In genomic region chr2:206031162-206031784, GRCh38 we compare ENCODE assay signal across 10 cellular contexts. TPM values are rescaled to one million over a fixed set of nuclear protein-coding genes. Genes with fewer than 3 reads are reported as not detected.
A peak's percentile ranks its signal among the peaks of the same experiment; 100 is the strongest.
DNase-seq lines count a peak whose midpoint lies in the region; ATAC-seq and TF ChIP-seq lines count a peak whose summit lies in the region.
"Had no signal": no experiment of that assay in that cellular context is flagged by ENCODE, and none has a peak within 500 bp of the region (broad histone marks: within the 10 kb centered on the region; RNA-seq: fewer than 3 reads in every experiment).

No MANE protein-coding gene starts in this region.

- peak; percentile 68 for DNase-seq in mammary epithelial cell
- no peak for DNase-seq in MCF 10A (ENCODE audit: unreplicated experiment)
- DNase-seq in SK-MEL-5 (ENCODE audit: low read depth, low spot score): peak; percentile 17
- no peak for DNase-seq in LoVo (ENCODE audit: low spot score)
- DNase-seq in NCI-H187 treated with DMSO at 0.1 percent for 48 hours (lab: John Stamatoyannopoulos, UW): no peak
- no peak for DNase-seq in NCI-H748 (lab: John Stamatoyannopoulos, UW; ENCODE audit: unreplicated experiment)
- DNase-seq: glutamatergic neuron had no signal

- no peaks in the 10 kb centered on the region for H3K27me3 ChIP-seq in mammary epithelial cell (ENCODE audit: insufficient read depth, low read length)

- H3K9ac ChIP-seq in mammary epithelial cell (ENCODE audit: insufficient read depth, low read length): no peak overlapping the region

- POLR2A ChIA-PET in MCF 10A (lab: Yijun Ruan, JAX): interaction anchor here (0.6 kb wide), 2 partner anchors 47 to 296 kb away, joined by 3 to 4 read pairs; no protein-coding TSS in a partner anchor

- H3K4me1 ChIP-seq in mammary epithelial cell (ENCODE audit: insufficient read depth, low read length): peaks cover 8% of the 10 kb centered on the region

- 87% methylated on average over 11 of the region's 11 CpGs for WGBS in mammary epithelial cell (ENCODE audit: low coverage, missing lambda C conversion rate)

- CTCF ChIA-PET in mammary epithelial cell (lab: Charles Lee; ENCODE audit: low non-redundant PET): no interaction called here
- CTCF ChIA-PET in MCF 10A (lab: Yijun Ruan, JAX): interaction anchor here (0.6 to 1.4 kb wide), 3 partner anchors 12 to 983 kb away, joined by 3 to 4 read pairs (median 3); partner anchors contain the start of gene INO80D

- no peak overlapping the region for H3K4me3 Mint-ChIP-seq in MCF 10A (ENCODE audit: unreplicated experiment)
- no peak overlapping the region for H3K4me3 Mint-ChIP-seq in stimulated activated memory B cell treated with anti-CD40 and anti-IgM and Interleukin-4, amounts not matched to agents 10 μg/mL and 1 μg/mL and 100 μg/mL, for 72 hours
- H3K4me3 Mint-ChIP-seq: B cell had no signal

- H3K27me3 Mint-ChIP-seq in MCF 10A (ENCODE audit: insufficient read depth, unreplicated experiment): no peaks in the 10 kb centered on the region
- no peaks in the 10 kb centered on the region for H3K27me3 Mint-ChIP-seq in stimulated activated memory B cell treated with anti-CD40 and anti-IgM and Interleukin-4, amounts not matched to agents 10 μg/mL and 1 μg/mL and 100 μg/mL, for 72 hours
- H3K27me3 Mint-ChIP-seq: B cell had no signal

- peaks cover 46% of the 10 kb centered on the region for H3K79me2 ChIP-seq in mammary epithelial cell (ENCODE audit: insufficient read depth, low read length)

- no peak overlapping the region for H2AFZ ChIP-seq in mammary epithelial cell (ENCODE audit: low read depth, low read length)

- H3K4me1 Mint-ChIP-seq in MCF 10A (ENCODE audit: insufficient read depth, unreplicated experiment): no peaks in the 10 kb centered on the region
- peaks cover 63% of the 10 kb centered on the region for H3K4me1 Mint-ChIP-seq in stimulated activated memory B cell treated with anti-CD40 and anti-IgM and Interleukin-4, amounts not matched to agents 10 μg/mL and 1 μg/mL and 100 μg/mL, for 72 hours

- intact Hi-C loops in mammary epithelial cell (cut with micrococcal nuclease) (no loop called here), MCF 10A (cut with micrococcal nuclease) (no loop called here)

- BruUV-seq in mammary epithelial cell (replicated peaks; lab: Mats Ljungman, UMichigan) (no TSS peak), MCF 10A (replicated peaks; lab: Mats Ljungman, UMichigan) (no TSS peak)

- H4K20me1 ChIP-seq in mammary epithelial cell (ENCODE audit: insufficient read depth, low read length): no peaks in the 10 kb centered on the region

- ATAC-seq in HG02885 (IDR thresholded peaks at IDR 0.05; ENCODE audit: poor library complexity, unreplicated experiment): peak; percentile 51
- peak; percentile 58 for ATAC-seq in stimulated activated memory B cell treated with anti-CD40 and anti-IgM and Interleukin-4, amounts not matched to agents 10 μg/mL and 1 μg/mL and 100 μg/mL, for 72 hours

- no peak overlapping the region for H3K4me3 ChIP-seq in mammary epithelial cell (replicated peaks in 1 of 3; ENCODE audit: insufficient read depth in 1 of 3, low read depth in 2 of 3, low read length in 3 of 3)

- no peak overlapping the region for H3K4me2 ChIP-seq in mammary epithelial cell (ENCODE audit: insufficient read depth, low read depth, low read length)

- H3K9me3 Mint-ChIP-seq in MCF 10A (ENCODE audit: unreplicated experiment): no peaks in the 10 kb centered on the region
- peaks cover 8% of the 10 kb centered on the region for H3K9me3 Mint-ChIP-seq in stimulated activated memory B cell treated with anti-CD40 and anti-IgM and Interleukin-4, amounts not matched to agents 10 μg/mL and 1 μg/mL and 100 μg/mL, for 72 hours

- peaks cover 34% of the 10 kb centered on the region for H3K36me3 Mint-ChIP-seq in MCF 10A (ENCODE audit: insufficient read depth, unreplicated experiment)
- peaks cover 83% of the 10 kb centered on the region for H3K36me3 Mint-ChIP-seq in stimulated activated memory B cell treated with anti-CD40 and anti-IgM and Interleukin-4, amounts not matched to agents 10 μg/mL and 1 μg/mL and 100 μg/mL, for 72 hours

- H3K9me3 ChIP-seq in mammary epithelial cell (replicated peaks; ENCODE audit: insufficient read depth, low read length): no peaks in the 10 kb centered on the region

- no peaks in the 10 kb centered on the region for H3K36me3 ChIP-seq in mammary epithelial cell (ENCODE audit: insufficient read depth, low read length)

- dilution Hi-C loops in mammary epithelial cell (cut with HindIII; ENCODE audit: low sequenced_read_pairs): no loop called here

- TF ChIP-seq CTCF in mammary epithelial cell (conservative IDR thresholded peaks at IDR 0.05 in 1 of 2, IDR thresholded peaks at IDR 0.05 in 1 of 2; ENCODE audit: extremely low read depth in 1 of 2, insufficient read depth in 1 of 2, low read depth in 1 of 2, low read length in 2 of 2) (no peak), MCF 10A (IDR thresholded peaks at IDR 0.05; ENCODE audit: unreplicated experiment) (no peak)

- no peak overlapping the region for H3K27ac ChIP-seq in mammary epithelial cell (ENCODE audit: insufficient read depth, low read depth, low read length)

- H3K27ac Mint-ChIP-seq in MCF 10A (ENCODE audit: low read depth, unreplicated experiment): no peak overlapping the region
- peak overlapping the region; percentile 50 for H3K27ac Mint-ChIP-seq in stimulated activated memory B cell treated with anti-CD40 and anti-IgM and Interleukin-4, amounts not matched to agents 10 μg/mL and 1 μg/mL and 100 μg/mL, for 72 hours
- H3K27ac Mint-ChIP-seq: B cell had no signal

- in situ Hi-C loops in mammary epithelial cell (cut with MboI; ENCODE audit: low sequenced_read_pairs in 2 of 2) (no loop called here), SK-MEL-5 (cut with HindIII; ENCODE audit: low pct_unique_long_range_greater_than_20kb, low sequenced_read_pairs) (no loop called here)

RNA-seq across cellular contexts. Expression of gene INO80D, which starts 54.7 kb away (rescaled TPM):
- 10 to 100 TPM; 12.7 to 17.7 TPM for total RNA-seq in mammary epithelial cell
- 5.9 TPM for polyA plus RNA-seq in mammary epithelial cell
- polyA minus RNA-seq in mammary epithelial cell: 33.6 TPM
- total RNA-seq in MCF 10A (2022): 18.7 and 21.6 TPM in 2 replicates
- 6.5 and 6.8 TPM in 2 replicates for total RNA-seq in SK-MEL-5 (2014; rRNA removed; shearing (Covaris generic))
- polyA plus RNA-seq in SK-MEL-5 (2015; cell fraction: cytosol; rRNA removed): 2.1 and 3.4 TPM in 2 replicates
- polyA plus RNA-seq in SK-MEL-5 (2015; cell fraction: nucleus; rRNA removed): 8.8 and 9.9 TPM in 2 replicates

Comparison
In these comparisons a context has a peak if more than half of its experiments do, and no peak if none do; other contexts are left out.
1. DNase-seq: peak in mammary epithelial cell (single experiment) and SK-MEL-5 (single experiment); none in MCF 10A (single experiment), LoVo (single experiment), NCI-H187 treated with DMSO at 0.1 percent for 48 hours (single experiment) and NCI-H748 (single experiment).